In genomic region chr17:28862497-28862896, GRCh38 we compare ENCODE assay signal across 19 cellular contexts. TPM values are rescaled to one million over a fixed set of nuclear protein-coding genes. Genes with fewer than 3 reads are reported as not detected.
DNase-seq lines count a peak whose midpoint lies in the region; ATAC-seq and TF ChIP-seq lines count a peak whose summit lies in the region.
"Had no signal": no experiment of that assay in that cellular context is flagged by ENCODE, and none has a peak within 500 bp of the region (broad histone marks: within the 10 kb centered on the region; RNA-seq: fewer than 3 reads in every experiment).

No MANE protein-coding gene starts in this region.

- intact Hi-C loops in activated naive CD4-positive, alpha-beta T cell treated with anti-CD3 and anti-CD28 coated beads for 36 hours (cut with micrococcal nuclease), result no loop called here
- intact Hi-C loops in sigmoid colon (cut with DNase I) (no loop called here), thyroid gland (cut with DNase I) (no loop called here)

- peaks cover 6 to 18% of the 10 kb centered on the region in 2 donors for H3K36me3 Mint-ChIP-seq in activated naive CD4-positive, alpha-beta T cell treated with anti-CD3 and anti-CD28 coated beads, Interleukin-2, amount 50 U/mL, for 72 hours
- H3K36me3 Mint-ChIP-seq in activated naive CD4-positive, alpha-beta T cell treated with anti-CD3 and anti-CD28 coated beads for 36 hours (ENCODE audit: low read depth), result peaks cover 16% of the 10 kb centered on the region
- H3K36me3 Mint-ChIP-seq in endothelial cell (ENCODE audit: low read depth, unreplicated experiment), result peaks cover 27% of the 10 kb centered on the region

- no peak overlapping the region for H3K4me3 Mint-ChIP-seq in activated naive CD4-positive, alpha-beta T cell treated with anti-CD3 and anti-CD28 coated beads for 36 hours
- H3K4me3 Mint-ChIP-seq in endothelial cell (ENCODE audit: unreplicated experiment), result peak overlapping the region; percentile 44
- H3K4me3 Mint-ChIP-seq: B cell, CD14-positive monocyte had no signal

- peaks cover 0 to 42% (median 23%) of the 10 kb centered on the region in 4 donors for H3K36me3 ChIP-seq in sigmoid colon
- H3K36me3 ChIP-seq in thyroid gland, result peaks cover 17 to 18% of the 10 kb centered on the region in 2 donors

- TF ChIP-seq EP300 in sigmoid colon (IDR thresholded peaks at IDR 0.05), result no peak

- no peaks in the 10 kb centered on the region for H3K27me3 Mint-ChIP-seq in activated naive CD4-positive, alpha-beta T cell treated with anti-CD3 and anti-CD28 coated beads for 36 hours (ENCODE audit: low read depth)
- no peaks in the 10 kb centered on the region for H3K27me3 Mint-ChIP-seq in endothelial cell (ENCODE audit: unreplicated experiment)
- H3K27me3 Mint-ChIP-seq: B cell had no signal

- CTCF ChIA-PET in activated naive CD4-positive, alpha-beta T cell treated with anti-CD3 and anti-CD28 coated beads for 36 hours (lab: Charles Lee), result interaction anchor here (0.9 to 5.1 kb wide), 3 partner anchors 13 to 98 kb away, joined by 3 to 39 read pairs (median 4); partner anchors contain the start of gene DHRS13

- peaks cover 11% of the 10 kb centered on the region for H3K4me1 Mint-ChIP-seq in activated naive CD4-positive, alpha-beta T cell treated with anti-CD3 and anti-CD28 coated beads for 36 hours (ENCODE audit: low read depth)
- H3K4me1 Mint-ChIP-seq in endothelial cell (ENCODE audit: unreplicated experiment), result peaks cover 29% of the 10 kb centered on the region

- no peaks in the 10 kb centered on the region for H3K9me3 Mint-ChIP-seq in activated naive CD4-positive, alpha-beta T cell treated with anti-CD3 and anti-CD28 coated beads, Interleukin-2, amount 50 U/mL, for 72 hours
- H3K9me3 Mint-ChIP-seq in activated naive CD4-positive, alpha-beta T cell treated with anti-CD3 and anti-CD28 coated beads for 36 hours, result no peaks in the 10 kb centered on the region
- H3K9me3 Mint-ChIP-seq in endothelial cell (ENCODE audit: unreplicated experiment), result no peaks in the 10 kb centered on the region
- H3K9me3 Mint-ChIP-seq: CD14-positive monocyte had no signal

- H3K27ac ChIP-seq in sigmoid colon (no peak overlapping the region), thyroid gland (no peak overlapping the region)
- H3K27ac ChIP-seq: A549, SJSA1 had no signal

- 90 to 95% methylated on average over 3 of the region's 3 CpGs for WGBS in sigmoid colon, 2 donors
- 94 to 98% methylated on average over 3 of the region's 3 CpGs for WGBS in thyroid gland, 2 donors

- no peak for TF ChIP-seq CTCF in endothelial cell (IDR thresholded peaks at IDR 0.05; ENCODE audit: unreplicated experiment)
- TF ChIP-seq CTCF in sigmoid colon (IDR thresholded peaks at IDR 0.05), result no peak
- no peak for TF ChIP-seq CTCF in thyroid gland (IDR thresholded peaks at IDR 0.05)

- H3K9me3 ChIP-seq in sigmoid colon (no peaks in the 10 kb centered on the region), thyroid gland (no peaks in the 10 kb centered on the region)
- H3K9me3 ChIP-seq: A549, SJSA1 had no signal

- H3K4me3 ChIP-seq in sigmoid colon, result no peak overlapping the region
- H3K4me3 ChIP-seq in thyroid gland (replicated peaks in 1 of 3), result no peak overlapping the region
- H3K4me3 ChIP-seq: A549, SJSA1 had no signal

- H3K27me3 ChIP-seq in sigmoid colon, result no peaks in the 10 kb centered on the region
- no peaks in the 10 kb centered on the region for H3K27me3 ChIP-seq in thyroid gland
- H3K27me3 ChIP-seq: SJSA1 had no signal

- H3K4me1 ChIP-seq in sigmoid colon (no peaks in the 10 kb centered on the region), thyroid gland (no peaks in the 10 kb centered on the region)
- H3K4me1 ChIP-seq: A549 had no signal

- TF ChIP-seq POLR2A in sigmoid colon (IDR thresholded peaks at IDR 0.05) (no peak), thyroid gland (IDR thresholded peaks at IDR 0.05) (no peak)

- H3K27ac Mint-ChIP-seq in activated naive CD4-positive, alpha-beta T cell treated with anti-CD3 and anti-CD28 coated beads, Interleukin-2, amount 50 U/mL, for 72 hours, result peak overlapping the region; percentile 38 to 43
- no peak overlapping the region for H3K27ac Mint-ChIP-seq in activated naive CD4-positive, alpha-beta T cell treated with anti-CD3 and anti-CD28 coated beads for 36 hours
- no peak overlapping the region for H3K27ac Mint-ChIP-seq in endothelial cell (ENCODE audit: unreplicated experiment)
- H3K27ac Mint-ChIP-seq: B cell had no signal

- DNase-seq in activated naive CD4-positive, alpha-beta T cell treated with anti-CD3 and anti-CD28 coated beads, Interleukin-2, amount 50 U/mL, for 72 hours (ENCODE audit: low spot score in 2 of 2), result no peak
- no peak for DNase-seq in activated naive CD4-positive, alpha-beta T cell treated with anti-CD3 and anti-CD28 coated beads for 36 hours
- DNase-seq in OCI-M2 (lab: John Stamatoyannopoulos, UW; ENCODE audit: unreplicated experiment) (peak; percentile 45), endothelial cell (ENCODE audit: low spot score) (no peak), sigmoid colon (no peak), thyroid gland (no peak)
- DNase-seq: Karpas-422, NCI-H1694, NCI-H2081, NCI-H2171, NCI-H345, NCI-H524, NCI-H774 had no signal

- ATAC-seq in activated naive CD4-positive, alpha-beta T cell treated with anti-CD3 and anti-CD28 coated beads, Interleukin-2, amount 50 U/mL, for 72 hours, result no peak
- no peak for ATAC-seq in HG02759 (IDR thresholded peaks at IDR 0.05; ENCODE audit: unreplicated experiment)
- ATAC-seq: Right ventricle myocardium inferior had no signal

RNA-seq across cellular contexts. Expression of gene ERAL1, which starts 7.7 kb away (rescaled TPM):
- total RNA-seq in activated naive CD4-positive, alpha-beta T cell treated with anti-CD3 and anti-CD28 coated beads, Interleukin-2, amount 50 U/mL, for 72 hours, result 10 to 100 TPM; 33.9 to 74.1 TPM
- 10 to 100 TPM; 51.2 to 60.4 TPM for total RNA-seq in activated naive CD4-positive, alpha-beta T cell treated with anti-CD3 and anti-CD28 coated beads for 36 hours
- total RNA-seq in endothelial cell (ENCODE audit: unreplicated experiment) (61.1 TPM), sigmoid colon (10 to 100 TPM; 20.2 to 41.9 (median 30.3) TPM), thyroid gland (10 to 100 TPM; 23.1 to 59.3 (median 41.2) TPM)
- polyA plus RNA-seq in sigmoid colon, result 10 to 100 TPM; 27.0 to 43.2 (median 41.7) TPM

RNA-seq across cellular contexts. Expression of gene FAM222B, which starts 19.9 kb away (rescaled TPM):
- total RNA-seq in activated naive CD4-positive, alpha-beta T cell treated with anti-CD3 and anti-CD28 coated beads, Interleukin-2, amount 50 U/mL, for 72 hours, result 10 to 100 TPM; 15.1 to 24.9 TPM
- total RNA-seq in activated naive CD4-positive, alpha-beta T cell treated with anti-CD3 and anti-CD28 coated beads for 36 hours, result 10 to 100 TPM; 11.2 TPM
- 69.9 TPM for total RNA-seq in endothelial cell (ENCODE audit: unreplicated experiment)
- 10 to 100 TPM in 1 of 4 donors, 1 to 10 TPM in 3; 5.0 to 11.9 (median 7.2) TPM for total RNA-seq in sigmoid colon
- polyA plus RNA-seq in sigmoid colon, result 10 to 100 TPM; 15.3 to 16.2 (median 15.6) TPM
- 10 to 100 TPM; 14.1 to 22.6 (median 15.8) TPM for total RNA-seq in thyroid gland

RNA-seq across cellular contexts. Expression of gene FLOT2, which starts 35.0 kb away (rescaled TPM):
- total RNA-seq in activated naive CD4-positive, alpha-beta T cell treated with anti-CD3 and anti-CD28 coated beads, Interleukin-2, amount 50 U/mL, for 72 hours, result 100 to 1,000 TPM in 1 of 2 donors, 10 to 100 TPM in 1; 44.9 to 102 TPM
- total RNA-seq in activated naive CD4-positive, alpha-beta T cell treated with anti-CD3 and anti-CD28 coated beads for 36 hours, result 10 to 100 TPM; 66.0 to 71.5 TPM
- total RNA-seq in endothelial cell (ENCODE audit: unreplicated experiment) (156 TPM), sigmoid colon (10 to 100 TPM; 38.5 to 72.5 (median 52.4) TPM), thyroid gland (10 to 100 TPM; 55.0 to 75.0 (median 62.7) TPM)
- polyA plus RNA-seq in sigmoid colon, result 10 to 100 TPM; 27.3 to 91.8 (median 36.6) TPM

RNA-seq across cellular contexts. Expression of gene DHRS13, which starts 40.4 kb away (rescaled TPM):
- 10 to 100 TPM; 33.8 to 36.5 TPM for total RNA-seq in activated naive CD4-positive, alpha-beta T cell treated with anti-CD3 and anti-CD28 coated beads, Interleukin-2, amount 50 U/mL, for 72 hours
- total RNA-seq in activated naive CD4-positive, alpha-beta T cell treated with anti-CD3 and anti-CD28 coated beads for 36 hours, result 10 to 100 TPM; 20.1 to 20.9 TPM
- total RNA-seq in endothelial cell (ENCODE audit: unreplicated experiment) (8.2 TPM), sigmoid colon (1 to 10 TPM; 3.2 to 8.4 (median 3.9) TPM), thyroid gland (10 to 100 TPM; 10.6 to 16.2 (median 13.3) TPM)
- 10 to 100 TPM in 1 of 3 donors, 1 to 10 TPM in 2; 2.1 to 15.0 (median 3.0) TPM for polyA plus RNA-seq in sigmoid colon

Comparison
In these comparisons a context has a peak if more than half of its experiments do, and no peak if none do; other contexts are left out.
1. H3K27ac Mint-ChIP-seq: peak in activated naive CD4-positive, alpha-beta T cell treated with anti-CD3 and anti-CD28 coated beads, Interleukin-2, amount 50 U/mL, for 72 hours (2 of 2); none in activated naive CD4-positive, alpha-beta T cell treated with anti-CD3 and anti-CD28 coated beads for 36 hours (single experiment) and endothelial cell (single experiment).